Comparison of ENCODE assay signal across 24 cellular contexts in genomic region chr3:145882416-145882815, GRCh38.
DNase-seq lines count a peak whose midpoint lies in the region; ATAC-seq and TF ChIP-seq lines count a peak whose summit lies in the region.
"Had no signal": no experiment of that assay in that cellular context is flagged by ENCODE, and none has a peak within 500 bp of the region (broad histone marks: within the 10 kb centered on the region; RNA-seq: fewer than 3 reads in every experiment).

No MANE protein-coding gene starts in this region.

- no peak for TF ChIP-seq CTCF in AG09309 (IDR thresholded peaks at IDR 0.05; ENCODE audit: control insufficient read depth, insufficient read depth, low read depth, low read length, missing control alignments)
- TF ChIP-seq CTCF in brain microvascular endothelial cell (IDR thresholded peaks at IDR 0.05; ENCODE audit: low read depth, low read length, missing control alignments): no peak
- TF ChIP-seq CTCF in foreskin keratinocyte (conservative IDR thresholded peaks at IDR 0.05): no peak
- no peak for TF ChIP-seq CTCF in BE2C (IDR thresholded peaks at IDR 0.05; ENCODE audit: low read depth, low read length)

- H3K4me3 ChIP-seq in AG09309 (ENCODE audit: control insufficient read depth, low read depth, low read length) (no peak overlapping the region), brain microvascular endothelial cell (ENCODE audit: low read depth, low read length) (no peak overlapping the region), BE2C (ENCODE audit: low read depth, low read length) (no peak overlapping the region)
- H3K4me3 ChIP-seq: A549, adrenal gland, esophagus squamous epithelium, neural progenitor cell had no signal

- H3K27me3 Mint-ChIP-seq in activated T-helper 17 cell treated with anti-CD3 and anti-CD28 coated beads, Interleukin-2, amount 50 U/mL, for 72 hours: no peaks in the 10 kb centered on the region

- H3K27ac Mint-ChIP-seq in activated T-helper 17 cell treated with anti-CD3 and anti-CD28 coated beads, Interleukin-2, amount 50 U/mL, for 72 hours: no peak overlapping the region
- H3K27ac Mint-ChIP-seq: neural progenitor cell; T-helper 1 cell treated with Interleukin-12 subunit alpha and Interleukin-12 subunit beta and Interleukin-4 antibody, amounts not matched to agents 30 μg/mL and 1 μg/mL, for 36 hours had no signal

- in situ Hi-C loops in brain microvascular endothelial cell (cut with HindIII; ENCODE audit: low pct_ligation_motif_present, low sequenced_read_pairs): no loop called here

- H3K36me3 ChIP-seq in brain microvascular endothelial cell (replicated peaks) (no peaks in the 10 kb centered on the region), BE2C (no peaks in the 10 kb centered on the region)
- H3K36me3 ChIP-seq: adrenal gland, esophagus squamous epithelium, neural progenitor cell had no signal

- DNase-seq in AG09309 (ENCODE audit: low read depth) (peak; percentile 18), LHCN-M2 (ENCODE audit: low read depth) (peak; percentile 13), brain microvascular endothelial cell (peak; percentile 38), foreskin keratinocyte (peak in 1 of 2 donors; percentile 56), BE2C (no peak)
- DNase-seq: activated CD4-positive, alpha-beta T cell treated with anti-CD3 and anti-CD28 coated beads, Interleukin-2, amount 50 U/mL, for 4 hours; activated gamma-delta T cell; adrenal gland; DMS153; effector memory CD4-positive, alpha-beta T cell; esophagus squamous epithelium; GOT3; Karpas-422; NCI-H1092 treated with DMSO at 0.1 percent for 48 hours; NCI-H2081; NCI-H510A; NK-92 treated with Interleukin-12 subunit alpha and Interleukin-12 subunit beta, amount 100 ng/mL, for 24 hours had no signal

- H3K4me1 ChIP-seq in foreskin keratinocyte: no peaks in the 10 kb centered on the region
- no peaks in the 10 kb centered on the region for H3K4me1 ChIP-seq in BE2C
- H3K4me1 ChIP-seq: A549, adrenal gland, esophagus squamous epithelium, neural progenitor cell had no signal

- no peaks in the 10 kb centered on the region for H3K9me3 ChIP-seq in BE2C
- H3K9me3 ChIP-seq: A549, adrenal gland, esophagus squamous epithelium had no signal

- H3K4me1 Mint-ChIP-seq in activated T-helper 17 cell treated with anti-CD3 and anti-CD28 coated beads, Interleukin-2, amount 50 U/mL, for 72 hours: no peaks in the 10 kb centered on the region
- H3K4me1 Mint-ChIP-seq: neural progenitor cell had no signal

- H3K36me3 Mint-ChIP-seq in activated T-helper 17 cell treated with anti-CD3 and anti-CD28 coated beads, Interleukin-2, amount 50 U/mL, for 72 hours (ENCODE audit: low read depth): no peaks in the 10 kb centered on the region
- H3K36me3 Mint-ChIP-seq: neural progenitor cell had no signal

- H3K27me3 ChIP-seq in brain microvascular endothelial cell (replicated peaks) (no peaks in the 10 kb centered on the region), foreskin keratinocyte (no peaks in the 10 kb centered on the region), BE2C (no peaks in the 10 kb centered on the region)
- H3K27me3 ChIP-seq: adrenal gland, neural progenitor cell had no signal

- peaks cover 12% of the 10 kb centered on the region for H3K9me3 Mint-ChIP-seq in activated T-helper 17 cell treated with anti-CD3 and anti-CD28 coated beads, Interleukin-2, amount 50 U/mL, for 72 hours
- H3K9me3 Mint-ChIP-seq: neural progenitor cell had no signal

- no peak overlapping the region for H3K4me3 Mint-ChIP-seq in activated T-helper 17 cell treated with anti-CD3 and anti-CD28 coated beads, Interleukin-2, amount 50 U/mL, for 72 hours
- H3K4me3 Mint-ChIP-seq: neural progenitor cell; T-helper 1 cell treated with Interleukin-12 subunit alpha and Interleukin-12 subunit beta and Interleukin-4 antibody, amounts not matched to agents 30 μg/mL and 1 μg/mL, for 36 hours had no signal

- no peak overlapping the region for H3K27ac ChIP-seq in brain microvascular endothelial cell
- no peak overlapping the region for H3K27ac ChIP-seq in foreskin keratinocyte
- H3K27ac ChIP-seq: A549, adrenal gland, esophagus squamous epithelium, neural progenitor cell had no signal

- ATAC-seq in foreskin keratinocyte (peak; percentile 51), HG03469 (IDR thresholded peaks at IDR 0.05; ENCODE audit: unreplicated experiment) (no peak), GM21367 (IDR thresholded peaks at IDR 0.05; ENCODE audit: unreplicated experiment) (no peak)
- ATAC-seq in activated T-helper 17 cell treated with anti-CD3 and anti-CD28 coated beads, Interleukin-2, amount 50 U/mL, for 72 hours (replicated peaks): no peak
- ATAC-seq: A549, Panc1 had no signal
